Comparison of ENCODE assay signal across 1 cellular context in genomic region chr17:28948342-28948741, GRCh38.
TF ChIP-seq lines count a peak whose summit lies in the region.

No MANE protein-coding gene starts in this region.

TF ChIP-seq in endothelial cell of umbilical vein, 7 proteins besides CTCF, POLR2A, EP300 and RAD21:
- TF ChIP-seq FOS (IDR thresholded peaks at IDR 0.05; ENCODE audit: borderline replicate concordance, insufficient read depth, low read length) = no peak
- TF ChIP-seq GATA2 (IDR thresholded peaks at IDR 0.05; ENCODE audit: insufficient read depth, insufficient read length, low read depth, low read length) = no peak
- TF ChIP-seq JUN (IDR thresholded peaks at IDR 0.05; ENCODE audit: borderline replicate concordance, insufficient read depth, insufficient read length, low read depth) = no peak
- TF ChIP-seq EZH2 (IDR thresholded peaks at IDR 0.05; ENCODE audit: borderline replicate concordance, low read depth, low read length, severe bottlenecking) = no peak
- no peak for TF ChIP-seq MYC (IDR thresholded peaks at IDR 0.05; ENCODE audit: low read depth, low read length)
- TF ChIP-seq POLR2AphosphoS5 (IDR thresholded peaks at IDR 0.05; ENCODE audit: insufficient read depth, low read depth, low read length) = no peak
- TF ChIP-seq, protein P1, sequence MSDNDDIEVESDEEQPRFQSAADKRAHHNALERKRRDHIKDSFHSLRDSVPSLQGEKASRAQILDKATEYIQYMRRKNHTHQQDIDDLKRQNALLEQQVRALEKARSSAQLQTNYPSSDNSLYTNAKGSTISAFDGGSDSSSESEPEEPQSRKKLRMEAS (IDR thresholded peaks at IDR 0.05; ENCODE audit: insufficient read depth, insufficient read length) = no peak
